ENCODE assay signal across 15 cellular contexts in genomic region chr13:108083056-108083455, GRCh38.
"Had no signal": no experiment of that assay in that cellular context is flagged by ENCODE, and none has a peak within 500 bp of the region (broad histone marks: within the 10 kb centered on the region; RNA-seq: fewer than 3 reads in every experiment).

No MANE protein-coding gene starts in this region.

- ATAC-seq: activated naive CD8-positive, alpha-beta T cell treated with anti-CD3 and anti-CD28 coated beads, Interleukin-2, amount 50 U/mL, for 24 hours; heart right ventricle; lower lobe of right lung; naive thymus-derived CD4-positive, alpha-beta T cell had no signal

- DNase-seq: activated CD4-positive, alpha-beta memory T cell treated with anti-CD3 and anti-CD28 coated beads, Interleukin-2, amount 10 ng/mL, durations not matched to agents 7 days and 5 days; activated CD8-positive, alpha-beta memory T cell treated with anti-CD3 and anti-CD28 coated beads, Interleukin-2, amount 50 U/mL, for 4 hours; activated naive CD4-positive, alpha-beta T cell; activated naive CD8-positive, alpha-beta T cell treated with anti-CD3 and anti-CD28 coated beads, Interleukin-2, amount 50 U/mL, for 24 hours; dorsolateral prefrontal cortex; heart right ventricle; kidney; lower lobe of right lung; naive thymus-derived CD4-positive, alpha-beta T cell; nucleus accumbens; stimulated activated CD4-positive, alpha-beta T cell treated with anti-CD3 and anti-CD28 coated beads, Interleukin-2, amount 100 ng/mL, for 48 hours; stimulated activated naive CD4-positive, alpha-beta T cell treated with Interleukin-2 at 50 U/mL for 16 hours; T-helper 1 cell had no signal

- H3K4me3 ChIP-seq: dorsolateral prefrontal cortex, heart right ventricle, lower lobe of right lung, prostate gland, suprapubic skin had no signal
